Comparison of ENCODE assay signal across 7 cellular contexts in genomic region chr4:48015678-48016077, GRCh38. TPM values are rescaled to one million over a fixed set of nuclear protein-coding genes. Genes with fewer than 3 reads are reported as not detected.
DNase-seq lines count a peak whose midpoint lies in the region; ATAC-seq, FAIRE-seq and TF ChIP-seq lines count a peak whose summit lies in the region.

No MANE protein-coding gene starts in this region.

- H3K36me3 Mint-ChIP-seq in GM23338 (ENCODE audit: low read depth), result peaks cover 25% of the 10 kb centered on the region
- H3K36me3 Mint-ChIP-seq in T-cell, result no peaks in the 10 kb centered on the region

- peaks cover 15% of the 10 kb centered on the region for H3K27me3 Mint-ChIP-seq in GM23338 (ENCODE audit: insufficient read depth, low read depth, poor library complexity)
- H3K27me3 Mint-ChIP-seq in T-cell, result peaks cover under 1 to 14% of the 10 kb centered on the region in 2 donors

- H3K4me1 Mint-ChIP-seq in GM23338 (peaks cover 22% of the 10 kb centered on the region), T-cell (peaks cover 8 to 13% (median 12%) of the 10 kb centered on the region in 3 donors)

- no peak for TF ChIP-seq POLR2A in esophagus squamous epithelium (IDR thresholded peaks at IDR 0.05)
- TF ChIP-seq POLR2A in gastrocnemius medialis (IDR thresholded peaks at IDR 0.05), result no peak

- CTCF ChIA-PET in T-cell (lab: Charles Lee), result no interaction called here

- intact Hi-C loops in esophagus squamous epithelium (cut with DNase I), result no loop called here
- intact Hi-C loops in gastrocnemius medialis (cut with DNase I; ENCODE audit: low total_unique reads), result loop anchor here (2.0 to 5.0 kb wide), 3 partner anchors 17 to 72 kb away; no protein-coding TSS in a partner anchor

- H3K9me3 ChIP-seq in esophagus squamous epithelium (no peaks in the 10 kb centered on the region), gastrocnemius medialis (no peaks in the 10 kb centered on the region)

- peaks cover 8% of the 10 kb centered on the region; the same call in 1 of the 2 replicates for H3K9me2 ChIP-seq in GM23338 (ENCODE audit: insufficient read depth)

- POLR2A ChIA-PET in T-cell (lab: Charles Lee), result no interaction called here

- peaks cover 5% of the 10 kb centered on the region; the same call in 1 of the 2 replicates for H3F3A ChIP-seq in GM23338 (replicated peaks; ENCODE audit: low read depth)

- H3K27me3 ChIP-seq in GM23338 (ENCODE audit: insufficient read depth) (peaks cover 17% of the 10 kb centered on the region), esophagus squamous epithelium (peaks cover 0 to 13% (median 0%) of the 10 kb centered on the region in 4 donors), gastrocnemius medialis (no peaks in the 10 kb centered on the region)

- FAIRE-seq in frontal cortex (lab: Jason Lieb, UNC), result no peak

- H3K9me3 Mint-ChIP-seq in GM23338 (peaks cover 16% of the 10 kb centered on the region), T-cell (no peaks in the 10 kb centered on the region)

- H2AFZ ChIP-seq in GM23338, result peak overlapping the region; percentile 86; the same call in 1 of the 2 replicates

- H3K27ac ChIP-seq in GM23338 (ENCODE audit: low read depth) (peak overlapping the region; percentile 89; the same call in 1 of the 2 replicates), esophagus squamous epithelium (peak overlapping the region; percentile 90 to 93 (median 92)), gastrocnemius medialis (peak overlapping the region in 3 of 4 donors; percentile 73 to 78 (median 74))

- H3K79me2 ChIP-seq in GM23338 (replicated peaks; ENCODE audit: insufficient read depth), result peaks cover 24% of the 10 kb centered on the region

- peaks cover 24% of the 10 kb centered on the region; the same call in 1 of the 2 replicates for H3K4me1 ChIP-seq in GM23338 (ENCODE audit: insufficient read depth)
- H3K4me1 ChIP-seq in esophagus squamous epithelium, result peaks cover 0 to 58% (median 0%) of the 10 kb centered on the region in 3 donors
- H3K4me1 ChIP-seq in gastrocnemius medialis, result peaks cover 0 to 4% of the 10 kb centered on the region in 2 donors

- no peak for ATAC-seq in GM23338
- ATAC-seq in T-cell (replicated peaks in 1 of 4), result no peak
- ATAC-seq in gastrocnemius medialis, result no peak
- ATAC-seq in GM18867 (IDR thresholded peaks at IDR 0.05; ENCODE audit: unreplicated experiment), result no peak

- in situ Hi-C loops in gastrocnemius medialis (cut with MboI; ENCODE audit: low sequenced_read_pairs in 4 of 4), result no loop called here

- H3K27ac Mint-ChIP-seq in GM23338 (no peak overlapping the region), T-cell (no peak overlapping the region)

- WGBS in esophagus squamous epithelium, 2 donors, result 82 to 85% methylated on average over 4 to 5 of the region's 5 CpGs

- no peak for TF ChIP-seq CTCF in GM23338 (conservative IDR thresholded peaks at IDR 0.05; ENCODE audit: low read depth in 2 of 2)
- TF ChIP-seq CTCF in esophagus squamous epithelium (IDR thresholded peaks at IDR 0.05), result no peak
- no peak for TF ChIP-seq CTCF in gastrocnemius medialis (IDR thresholded peaks at IDR 0.05 in 4 of 5, conservative IDR thresholded peaks at IDR 0.05 in 1 of 5)

- H3K4me3 Mint-ChIP-seq in GM23338, result peak overlapping the region; percentile 92
- H3K4me3 Mint-ChIP-seq in T-cell, result peak overlapping the region; percentile 83 to 85 (median 83)

- H3K36me3 ChIP-seq in GM23338 (ENCODE audit: insufficient read depth) (no peaks in the 10 kb centered on the region), esophagus squamous epithelium (peaks cover 0 to 2% (median 0%) of the 10 kb centered on the region in 3 donors), gastrocnemius medialis (no peaks in the 10 kb centered on the region)

- peak overlapping the region; percentile 98 for H3K4me2 ChIP-seq in GM23338

- H3K4me3 ChIP-seq in GM23338 (peak overlapping the region; percentile 97), esophagus squamous epithelium (peak overlapping the region; percentile 47 to 83 (median 70)), gastrocnemius medialis (peak overlapping the region; percentile 72 to 81 (median 76))

- peaks cover 7% of the 10 kb centered on the region for H4K20me1 ChIP-seq in GM23338 (replicated peaks; ENCODE audit: insufficient read depth)

- DNase-seq in GM23338 (ENCODE audit: low spot score), result no peak
- no peak for DNase-seq in T-cell
- no peak for DNase-seq in esophagus squamous epithelium (lab: John Stamatoyannopoulos, UW)
- DNase-seq in gastrocnemius medialis, result no peak
- no peak for DNase-seq in frontal cortex (ENCODE audit: low spot score in 2 of 2)
- DNase-seq in NCI-H1417 treated with DMSO at 0.1 percent for 48 hours (lab: John Stamatoyannopoulos, UW), result no peak

TF ChIP-seq in GM23338, 12 proteins besides CTCF, POLR2A, EP300 and RAD21 (continues in another document):
- TF ChIP-seq CREB1 (CRISPR knock-in tag; IDR thresholded peaks at IDR 0.05; ENCODE audit: low read depth) (no peak), EZH2 (IDR thresholded peaks at IDR 0.05; ENCODE audit: low read depth, unreplicated experiment) (no peak), STAT1 (IDR thresholded peaks at IDR 0.05; ENCODE audit: unreplicated experiment) (no peak), JUNB (IDR thresholded peaks at IDR 0.05; ENCODE audit: unreplicated experiment) (no peak), REST (IDR thresholded peaks at IDR 0.05; ENCODE audit: unreplicated experiment) (no peak), POLR2AphosphoS5 (IDR thresholded peaks at IDR 0.05; ENCODE audit: low read depth) (no peak), NANOG (IDR thresholded peaks at IDR 0.05; ENCODE audit: borderline replicate concordance) (no peak), ZNF114 (CRISPR knock-in tag; IDR thresholded peaks at IDR 0.05) (no peak)

RNA-seq across cellular contexts. Expression of gene CNGA1, which starts 0.8 kb away (rescaled TPM):
- total RNA-seq in GM23338 (2014; rRNA removed; shearing (Covaris generic)), result 2.0 and 3.3 TPM in 2 replicates
- polyA plus RNA-seq in GM23338 (2016; fragmentation: Nextera tagmentation; extraction: Ambion mirVana), result 4.9 and 6.2 TPM in 2 replicates
- total RNA-seq in T-cell, result under 1 TPM in 1 of 5 donors, not detected in 4; 0.54 TPM
- 1 to 10 TPM; 1.1 to 3.1 (median 2.5) TPM for total RNA-seq in esophagus squamous epithelium
- under 1 TPM in 3 of 4 donors, not detected in 1; 0.15 to 0.53 (median 0.32) TPM for total RNA-seq in gastrocnemius medialis
- total RNA-seq in frontal cortex, result 0.41 TPM

RNA-seq across cellular contexts. Expression of gene NIPAL1, which starts 0.9 kb away (rescaled TPM):
- 8.2 and 9.2 TPM in 2 replicates for total RNA-seq in GM23338 (2014; rRNA removed; shearing (Covaris generic))
- polyA plus RNA-seq in GM23338 (2016; fragmentation: Nextera tagmentation; extraction: Ambion mirVana), result 4.5 and 5.3 TPM in 2 replicates
- 1 to 10 TPM in 2 of 5 donors, under 1 TPM in 3; 0.77 to 2.9 (median 0.80) TPM for total RNA-seq in T-cell
- total RNA-seq in esophagus squamous epithelium, result 10 to 100 TPM; 30.2 to 37.5 (median 33.9) TPM
- under 1 TPM in 3 of 4 donors, not detected in 1; 0.07 to 0.51 (median 0.15) TPM for total RNA-seq in gastrocnemius medialis
- 2.4 TPM for total RNA-seq in frontal cortex
